ENCODE assay signal across 13 cellular contexts in the genomic region with DNA sequence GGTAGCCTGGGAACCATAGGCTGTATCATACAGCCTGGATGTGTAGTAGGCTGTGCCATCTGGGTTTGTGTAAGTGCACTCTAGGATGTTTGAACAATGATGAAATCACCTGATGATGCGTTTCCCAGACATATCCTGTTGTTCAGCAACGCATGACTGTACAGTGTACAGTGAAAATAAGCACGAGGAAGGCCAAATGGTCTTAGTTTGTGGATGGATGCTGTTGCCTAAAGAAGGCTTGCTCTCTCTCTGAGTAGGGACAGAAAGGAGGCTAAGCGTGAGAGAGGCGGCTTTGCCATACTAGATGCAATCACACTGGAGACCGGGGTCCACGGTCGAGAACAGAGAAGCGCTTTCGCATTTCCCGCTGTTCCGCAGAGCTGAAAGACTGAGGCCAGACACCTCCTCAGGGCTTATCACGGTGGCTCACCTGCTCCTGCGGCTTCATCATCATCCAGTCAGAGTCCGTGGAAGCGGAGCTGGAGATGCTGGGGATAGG. TPM values are rescaled to one million over a fixed set of nuclear protein-coding genes. Genes with fewer than 3 reads are reported as not detected.
DNase-seq lines count a peak whose midpoint lies in the region; ATAC-seq, FAIRE-seq and TF ChIP-seq lines count a peak whose summit lies in the region.
"Had no signal": no experiment of that assay in that cellular context is flagged by ENCODE, and none has a peak within 500 bp of the region (broad histone marks: within the 10 kb centered on the region; RNA-seq: fewer than 3 reads in every experiment).

No MANE protein-coding gene starts in this region.

- H3K36me3 ChIP-seq in Caco-2 (ENCODE audit: control insufficient read depth, insufficient read depth, low read length) (no peaks in the 10 kb centered on the region), astrocyte (ENCODE audit: insufficient read depth, low read length) (no peaks in the 10 kb centered on the region), lower lobe of right lung (no peaks in the 10 kb centered on the region), neural progenitor cell (no peaks in the 10 kb centered on the region), stomach (no peaks in the 10 kb centered on the region), ovary (no peaks in the 10 kb centered on the region)

- ATAC-seq in lower lobe of right lung, result peak; percentile 46 to 70
- ATAC-seq: left lobe of liver had no signal

- H3K27ac ChIP-seq in astrocyte (ENCODE audit: low read depth, low read length) (peak overlapping the region; percentile 10), lower lobe of right lung (no peak overlapping the region), neural progenitor cell (no peak overlapping the region), stomach (no peak overlapping the region), ovary (no peak overlapping the region)

- H3K4me1 ChIP-seq in Caco-2 (peaks cover 12% of the 10 kb centered on the region), astrocyte (ENCODE audit: insufficient read depth, low read length) (peaks cover 18% of the 10 kb centered on the region), lower lobe of right lung (no peaks in the 10 kb centered on the region), neural progenitor cell (peaks cover 16% of the 10 kb centered on the region), stomach (no peaks in the 10 kb centered on the region), ovary (ENCODE audit: insufficient read depth) (no peaks in the 10 kb centered on the region)

- no TSS peak for BruUV-seq in Caco-2 (replicated peaks; lab: Mats Ljungman, UMichigan)

- peaks cover 5% of the 10 kb centered on the region; the same call in 1 of the 2 replicates for H3K9me3 ChIP-seq in Caco-2
- H3K9me3 ChIP-seq in astrocyte (ENCODE audit: insufficient read depth, low read depth, low read length), result no peaks in the 10 kb centered on the region
- H3K9me3 ChIP-seq in lower lobe of right lung, result no peaks in the 10 kb centered on the region
- no peaks in the 10 kb centered on the region for H3K9me3 ChIP-seq in neural progenitor cell (ENCODE audit: low read depth)
- H3K9me3 ChIP-seq in stomach, result no peaks in the 10 kb centered on the region
- H3K9me3 ChIP-seq in ovary, result no peaks in the 10 kb centered on the region

- no peak for TF ChIP-seq CTCF in Caco-2 (IDR thresholded peaks at IDR 0.05; ENCODE audit: insufficient read depth in 1 of 2, low read depth in 1 of 2, low read length in 1 of 2, severe bottlenecking in 1 of 2, unreplicated experiment in 1 of 2)
- no peak for TF ChIP-seq CTCF in astrocyte (IDR thresholded peaks at IDR 0.05; ENCODE audit: insufficient read depth, low read depth, low read length)
- no peak for TF ChIP-seq CTCF in lower lobe of right lung (IDR thresholded peaks at IDR 0.05)
- TF ChIP-seq CTCF in neural progenitor cell (IDR thresholded peaks at IDR 0.05), result no peak
- no peak for TF ChIP-seq CTCF in stomach (IDR thresholded peaks at IDR 0.05)
- no peak for TF ChIP-seq CTCF in ovary (IDR thresholded peaks at IDR 0.05)

- H3K27me3 Mint-ChIP-seq in Caco-2 (ENCODE audit: insufficient read depth, unreplicated experiment), result no peaks in the 10 kb centered on the region
- H3K27me3 Mint-ChIP-seq in astrocyte (ENCODE audit: low read depth, unreplicated experiment), result no peaks in the 10 kb centered on the region
- H3K27me3 Mint-ChIP-seq in neural progenitor cell (ENCODE audit: insufficient read depth, low read depth), result no peaks in the 10 kb centered on the region

- no peak overlapping the region for H3K4me3 ChIP-seq in Caco-2 (ENCODE audit: low read depth, low read length)
- H3K4me3 ChIP-seq in astrocyte (ENCODE audit: insufficient read depth, low read depth, low read length), result no peak overlapping the region
- no peak overlapping the region for H3K4me3 ChIP-seq in lower lobe of right lung
- H3K4me3 ChIP-seq in neural progenitor cell, result no peak overlapping the region
- H3K4me3 ChIP-seq in stomach, result no peak overlapping the region
- H3K4me3 ChIP-seq in ovary, result no peak overlapping the region

- peaks cover 21% of the 10 kb centered on the region for H3K4me1 Mint-ChIP-seq in Caco-2 (ENCODE audit: low read depth, unreplicated experiment)
- peaks cover 14% of the 10 kb centered on the region for H3K4me1 Mint-ChIP-seq in astrocyte (ENCODE audit: low read depth, unreplicated experiment)
- peaks cover 8% of the 10 kb centered on the region for H3K4me1 Mint-ChIP-seq in neural progenitor cell

- peaks cover 16% of the 10 kb centered on the region for H3F3A ChIP-seq in neural progenitor cell (ENCODE audit: low read depth)

- intact Hi-C loops in Caco-2 (cut with micrococcal nuclease; ENCODE audit: unreplicated experiment) (no loop called here), lower lobe of right lung (cut with DNase I) (no loop called here), posterior vena cava (cut with DNase I) (no loop called here), stomach (cut with DNase I; ENCODE audit: low total_unique reads) (no loop called here), ovary (cut with DNase I) (no loop called here)

- TF ChIP-seq EP300 in stomach (IDR thresholded peaks at IDR 0.05), result no peak
- TF ChIP-seq EP300 in ovary (IDR thresholded peaks at IDR 0.05), result no peak

- POLR2A ChIA-PET in Caco-2 (lab: Charles Lee), result no interaction called here

- no peaks in the 10 kb centered on the region for H3K9me3 Mint-ChIP-seq in Caco-2 (ENCODE audit: unreplicated experiment)
- H3K9me3 Mint-ChIP-seq in astrocyte (ENCODE audit: unreplicated experiment), result no peaks in the 10 kb centered on the region
- H3K9me3 Mint-ChIP-seq in neural progenitor cell, result peaks cover 11% of the 10 kb centered on the region

- TF ChIP-seq POLR2A in stomach (IDR thresholded peaks at IDR 0.05) (no peak), ovary (IDR thresholded peaks at IDR 0.05) (no peak)

- H3K4me3 Mint-ChIP-seq in Caco-2 (ENCODE audit: unreplicated experiment) (no peak overlapping the region), astrocyte (ENCODE audit: unreplicated experiment) (no peak overlapping the region), neural progenitor cell (no peak overlapping the region)
- H3K4me3 Mint-ChIP-seq: brain had no signal

- H2AFZ ChIP-seq in astrocyte (ENCODE audit: low read depth, low read length) (peak overlapping the region; percentile 37), neural progenitor cell (replicated peaks) (no peak overlapping the region)

- peak; percentile 54 for FAIRE-seq in astrocyte (lab: Jason Lieb, UNC)

- H3K36me3 Mint-ChIP-seq in Caco-2 (ENCODE audit: insufficient read depth, unreplicated experiment) (peaks cover 6% of the 10 kb centered on the region), astrocyte (ENCODE audit: low read depth, unreplicated experiment) (no peaks in the 10 kb centered on the region), neural progenitor cell (no peaks in the 10 kb centered on the region)
- H3K36me3 Mint-ChIP-seq: brain had no signal

- H3K79me2 ChIP-seq in astrocyte (ENCODE audit: insufficient read depth, low read length) (no peaks in the 10 kb centered on the region), neural progenitor cell (ENCODE audit: low read depth) (no peaks in the 10 kb centered on the region)

- H3K27ac Mint-ChIP-seq in Caco-2 (ENCODE audit: unreplicated experiment) (peak overlapping the region; percentile 24), astrocyte (ENCODE audit: unreplicated experiment) (peak overlapping the region; percentile 80), neural progenitor cell (no peak overlapping the region)
- H3K27ac Mint-ChIP-seq: brain had no signal

- 78 to 87% (median 81%) methylated on average over 16 of the region's 16 CpGs for WGBS in stomach, 5 donors
- 85% methylated on average over 16 of the region's 16 CpGs for WGBS in ovary, 3 donors

- H3K27me3 ChIP-seq in Caco-2 (replicated peaks; ENCODE audit: control insufficient read depth, insufficient read depth, low read length) (no peaks in the 10 kb centered on the region), astrocyte (ENCODE audit: insufficient read depth, low read length) (no peaks in the 10 kb centered on the region), lower lobe of right lung (ENCODE audit: low read depth) (no peaks in the 10 kb centered on the region), neural progenitor cell (no peaks in the 10 kb centered on the region), stomach (no peaks in the 10 kb centered on the region), ovary (no peaks in the 10 kb centered on the region)

- H3K4me2 ChIP-seq in astrocyte (ENCODE audit: low read length) (peak overlapping the region; percentile 19), neural progenitor cell (no peak overlapping the region)

- DNase-seq in Caco-2 (no peak), M059J (ENCODE audit: low read depth) (peak; percentile 75), astrocyte (ENCODE audit: low read depth) (peak; percentile 87), lower lobe of right lung (no peak), neural progenitor cell (ENCODE audit: low spot score) (no peak), posterior vena cava (ENCODE audit: low spot score) (no peak), stomach (no peak), ovary (no peak)
- DNase-seq: activated CD4-positive, CD25-positive, alpha-beta regulatory T cell treated with anti-CD3 and anti-CD28 coated beads, Interleukin-2, amount 50 U/mL, for 72 hours; NCI-H1694 treated with DMSO at 0.1 percent for 48 hours; stimulated activated CD4-positive, alpha-beta T cell treated with anti-CD3 and anti-CD28 coated beads, Interleukin-2, amount 100 ng/mL, for 48 hours had no signal

- no peaks in the 10 kb centered on the region for H4K20me1 ChIP-seq in astrocyte (ENCODE audit: insufficient read depth, low read length)
- H4K20me1 ChIP-seq in neural progenitor cell (ENCODE audit: low read depth), result no peaks in the 10 kb centered on the region

- H3K9ac ChIP-seq in astrocyte (ENCODE audit: low read length) (peak overlapping the region; percentile 1), neural progenitor cell (no peak overlapping the region)

- CTCF ChIA-PET in Caco-2 (lab: Charles Lee), result interaction anchor here (0.5 kb wide), 1 partner anchor 180 kb away, joined by 3 read pairs; no protein-coding TSS in a partner anchor

RNA-seq across cellular contexts. Expression of gene APLP2, which starts 27.6 kb away (rescaled TPM):
- 1,761 and 2,076 TPM in 2 replicates for total RNA-seq in Caco-2 (2022)
- 246 and 418 TPM in 2 replicates for total RNA-seq in M059J (2014; rRNA removed; shearing (Covaris generic))
- 804 and 849 TPM in 2 replicates for total RNA-seq in astrocyte
- 582 TPM for total RNA-seq in lower lobe of right lung
- 448 and 455 TPM in 2 replicates for total RNA-seq in neural progenitor cell (ENCODE audit: low replicate concordance)
- total RNA-seq in posterior vena cava, result 100 to 1,000 TPM; 284 to 350 TPM
- total RNA-seq in stomach, result 100 to 1,000 TPM in 4 of 5 donors, 10 to 100 TPM in 1; 89.9 to 563 (median 217) TPM
- polyA plus RNA-seq in stomach, result 10 to 100 TPM; 41.1 to 76.7 (median 64.0) TPM
- 100 to 1,000 TPM; 198 to 281 (median 251) TPM for total RNA-seq in ovary
- polyA plus RNA-seq in ovary, result 100 to 1,000 TPM; 245 to 466 TPM

RNA-seq across cellular contexts. Expression of gene PRDM10, which starts 39.5 kb away (rescaled TPM):
- total RNA-seq in Caco-2 (2022), result 11.8 and 12.0 TPM in 2 replicates
- total RNA-seq in M059J (2014; rRNA removed; shearing (Covaris generic)), result 6.3 and 9.0 TPM in 2 replicates
- 9.6 and 10.1 TPM in 2 replicates for total RNA-seq in astrocyte
- 9.5 TPM for total RNA-seq in lower lobe of right lung
- 14.2 and 16.3 TPM in 2 replicates for total RNA-seq in neural progenitor cell (ENCODE audit: low replicate concordance)
- 10 to 100 TPM in 1 of 2 donors, 1 to 10 TPM in 1; 5.0 to 10.7 TPM for total RNA-seq in posterior vena cava
- 100 to 1,000 TPM in 1 of 5 donors, 10 to 100 TPM in 2, 1 to 10 TPM in 2; 5.3 to 148 (median 27.7) TPM for total RNA-seq in stomach
- polyA plus RNA-seq in stomach, result 1 to 10 TPM; 1.7 to 2.0 (median 1.8) TPM
- 1 to 10 TPM; 5.4 to 9.4 (median 8.2) TPM for total RNA-seq in ovary
- 1 to 10 TPM; 2.5 to 3.4 TPM for polyA plus RNA-seq in ovary

Comparison
In these comparisons a context has a peak if more than half of its experiments do, and no peak if none do; other contexts are left out.
1. DNase-seq: peak in M059J (single experiment) and astrocyte (single experiment); none in Caco-2 (0 of 2), lower lobe of right lung (single experiment), neural progenitor cell (single experiment), posterior vena cava (single experiment), stomach (single experiment) and ovary (0 of 5).